12 cellular contexts compared by ENCODE assay signal in the genomic region with DNA sequence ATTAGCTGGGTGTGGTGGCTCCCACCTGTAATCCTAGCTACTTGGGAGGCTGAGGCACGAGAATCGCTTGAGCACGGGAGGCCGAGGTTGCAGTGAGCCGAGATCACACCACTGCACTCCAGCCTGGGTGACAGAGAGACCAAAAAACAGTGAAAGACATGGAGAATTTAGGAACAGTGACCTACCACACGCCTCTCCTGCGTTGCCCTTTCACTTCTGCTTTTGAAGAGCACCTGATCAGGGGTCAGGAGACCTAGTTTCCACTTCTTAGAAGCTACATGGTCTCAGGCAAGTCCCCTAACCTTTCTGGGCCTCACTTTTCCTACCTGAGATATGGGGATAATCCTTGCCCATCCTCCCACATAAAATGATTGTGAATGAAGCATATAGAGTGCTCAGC.
DNase-seq lines count a peak whose midpoint lies in the region; ATAC-seq and TF ChIP-seq lines count a peak whose summit lies in the region.
"Had no signal": no experiment of that assay in that cellular context is flagged by ENCODE, and none has a peak within 500 bp of the region (broad histone marks: within the 10 kb centered on the region; RNA-seq: fewer than 3 reads in every experiment).

No MANE protein-coding gene starts in this region.

- DNase-seq in GM06990 (ENCODE audit: extremely low read depth, insufficient read length) (peak; percentile 33), MV-4-11 (lab: John Stamatoyannopoulos, UW) (peak; percentile 9), KG1 (lab: John Stamatoyannopoulos, UW) (no peak)
- DNase-seq in activated CD4-positive, alpha-beta T cell treated with anti-CD3 and anti-CD28 coated beads, Interleukin-2, amount 50 U/mL, for 1 hour = no peak
- no peak for DNase-seq in activated naive CD4-positive, alpha-beta T cell treated with anti-CD3 and anti-CD28 coated beads, Interleukin-2, amount 50 U/mL, for 16 hours
- DNase-seq in effector CD8-positive, alpha-beta T cell (lab: John Stamatoyannopoulos, UW) = no peak
- DNase-seq: activated CD4-positive, alpha-beta T cell treated with anti-CD3 and anti-CD28 coated beads, Interleukin-2, amount 50 U/mL, for 4 hours; activated naive CD4-positive, alpha-beta T cell treated with anti-CD3 and anti-CD28 coated beads for 36 hours; thyroid gland had no signal

- no peaks in the 10 kb centered on the region for H3K27me3 ChIP-seq in GM06990 (replicated peaks; ENCODE audit: control insufficient read depth, insufficient read depth, low read length)
- H3K27me3 ChIP-seq: sigmoid colon, thyroid gland had no signal

- no peak for TF ChIP-seq CTCF in GM06990 (IDR thresholded peaks at IDR 0.05; ENCODE audit: insufficient read depth, low read length, poor library complexity, severe bottlenecking)

- ATAC-seq in GM19372 (IDR thresholded peaks at IDR 0.05; ENCODE audit: low read depth, unreplicated experiment) (peak; percentile 90), HG02884 (IDR thresholded peaks at IDR 0.05; ENCODE audit: unreplicated experiment) (peak; percentile 69)

- no peaks in the 10 kb centered on the region; the same call in 1 of the 2 replicates for H3K36me3 ChIP-seq in GM06990 (ENCODE audit: control insufficient read depth, insufficient read depth, low read length)

- H3K4me3 ChIP-seq in GM06990 (replicated peaks; ENCODE audit: low read depth, low read length) = no peak overlapping the region
- H3K4me3 ChIP-seq: sigmoid colon, thyroid gland had no signal

Comparison
In these comparisons a context has a peak if more than half of its experiments do, and no peak if none do; other contexts are left out.
1. DNase-seq: peak in GM06990 (single experiment) and MV-4-11 (single experiment); none in activated CD4-positive, alpha-beta T cell treated with anti-CD3 and anti-CD28 coated beads, Interleukin-2, amount 50 U/mL, for 1 hour (single experiment), activated naive CD4-positive, alpha-beta T cell treated with anti-CD3 and anti-CD28 coated beads, Interleukin-2, amount 50 U/mL, for 16 hours (single experiment), effector CD8-positive, alpha-beta T cell (single experiment) and KG1 (single experiment).